In the genomic region with DNA sequence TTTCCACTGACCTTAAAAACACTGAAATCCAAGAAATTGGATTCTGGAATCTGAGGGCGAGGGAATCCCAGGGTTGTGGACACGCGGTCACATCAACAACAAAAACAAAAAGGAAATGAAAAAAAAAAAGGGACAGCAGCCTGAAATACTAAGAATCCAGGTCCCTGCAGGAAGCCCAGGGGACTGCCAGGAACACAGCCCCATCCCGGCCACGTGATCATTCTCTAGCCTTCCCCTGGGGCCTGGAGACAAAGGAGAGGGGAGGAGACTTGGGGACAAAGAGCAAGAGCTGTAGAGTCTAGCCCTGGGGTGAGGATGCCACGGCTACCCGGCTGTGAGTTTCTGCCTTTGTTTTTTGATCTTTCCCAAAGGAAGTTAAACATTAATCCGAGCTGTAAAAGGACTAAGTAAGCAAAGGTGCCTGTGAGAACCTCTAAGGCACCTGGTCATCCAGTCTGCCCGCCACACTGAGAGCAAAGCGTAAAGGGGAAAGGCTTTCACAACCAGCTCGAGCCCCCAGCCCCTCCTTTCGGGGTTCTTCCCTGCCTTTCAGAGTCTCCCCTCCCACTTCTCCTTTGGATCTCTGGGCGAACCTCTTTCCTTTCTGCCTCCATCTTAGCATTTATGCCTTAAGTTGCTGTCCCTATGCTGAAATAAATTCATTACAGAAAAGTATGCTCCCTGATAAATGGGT, we compare ENCODE assay signal across 8 cellular contexts. TPM values are rescaled to one million over a fixed set of nuclear protein-coding genes. Genes with fewer than 3 reads are reported as not detected.
DNase-seq lines count a peak whose midpoint lies in the region; ATAC-seq and FAIRE-seq lines count a peak whose summit lies in the region.

No MANE protein-coding gene starts in this region.

- no peak overlapping the region for H2BK15ac ChIP-seq in neuronal stem cell (ENCODE audit: low read length)

- H3K27ac ChIP-seq in BLaER1 treated with 17β-estradiol and CSF1 and Interleukin-3, amounts not matched to agents 10 nM and 100 nM, result no peak overlapping the region
- H3K27ac ChIP-seq in neuronal stem cell (replicated peaks; ENCODE audit: low read length), result peak overlapping the region; percentile 100

- no peak overlapping the region for H2AK5ac ChIP-seq in neuronal stem cell (ENCODE audit: low read depth, low read length)

- H2AFZ ChIP-seq in neuronal stem cell (ENCODE audit: low read length), result peak overlapping the region; percentile 76

- H3K79me1 ChIP-seq in neuronal stem cell (ENCODE audit: low read depth, low read length), result no peaks in the 10 kb centered on the region

- no peak overlapping the region for H4K8ac ChIP-seq in neuronal stem cell (ENCODE audit: low read depth, low read length)

- ATAC-seq in GM18907 (IDR thresholded peaks at IDR 0.05; ENCODE audit: unreplicated experiment), result no peak
- ATAC-seq in HG02852 (IDR thresholded peaks at IDR 0.05; ENCODE audit: unreplicated experiment), result no peak
- ATAC-seq in HG02571 (IDR thresholded peaks at IDR 0.05; ENCODE audit: unreplicated experiment), result no peak

- H3K36me3 ChIP-seq in BLaER1 treated with 17β-estradiol and CSF1 and Interleukin-3, amounts not matched to agents 10 nM and 100 nM, result no peaks in the 10 kb centered on the region
- peaks cover 0 to 20% of the 10 kb centered on the region in 2 donors for H3K36me3 ChIP-seq in neuronal stem cell (replicated peaks in 1 of 2; ENCODE audit: control insufficient read depth in 2 of 2, insufficient read depth in 2 of 2, low read length in 2 of 2)

- DNase-seq in NCI-H128 (lab: John Stamatoyannopoulos, UW; ENCODE audit: unreplicated experiment), result peak; percentile 96
- DNase-seq in head of caudate nucleus, result peak; percentile 79 to 96 (median 91)
- DNase-seq in neuronal stem cell (ENCODE audit: low spot score), result peak; percentile 92

- FAIRE-seq in TTC549 (lab: Jason Lieb, UNC), result peak; percentile 94

- peaks cover 7 to 23% (median 18%) of the 10 kb centered on the region in 11 experiments; a peak in 21 of 22 replicates for H3K27me3 ChIP-seq in BLaER1 treated with 17β-estradiol and CSF1 and Interleukin-3, amounts not matched to agents 10 nM and 100 nM
- no peaks in the 10 kb centered on the region for H3K27me3 ChIP-seq in neuronal stem cell (ENCODE audit: control insufficient read depth in 3 of 3, insufficient read depth in 3 of 3, low read depth in 1 of 3, low read length in 3 of 3)

- no peak overlapping the region for H2BK120ac ChIP-seq in neuronal stem cell (ENCODE audit: low read depth, low read length)

- H3K9ac ChIP-seq in BLaER1 treated with 17β-estradiol and CSF1 and Interleukin-3, amounts not matched to agents 10 nM and 100 nM, result 0 out of 22 replicates have a peak overlapping the region, but pooled peaks of 1 of the 11 experiments have one; percentile 30
- no peak overlapping the region for H3K9ac ChIP-seq in neuronal stem cell (ENCODE audit: low read depth, low read length, poor library complexity)

- peak overlapping the region; percentile 87 for H4K91ac ChIP-seq in neuronal stem cell (ENCODE audit: low read depth, low read length, poor library complexity)

- peak overlapping the region; percentile 42 for H2BK5ac ChIP-seq in neuronal stem cell (ENCODE audit: low read length)

- H3K14ac ChIP-seq in neuronal stem cell (ENCODE audit: low read length), result no peak overlapping the region

- H3K4me3 ChIP-seq in BLaER1 treated with 17β-estradiol and CSF1 and Interleukin-3, amounts not matched to agents 10 nM and 100 nM, result no peak overlapping the region
- H3K4me3 ChIP-seq in neuronal stem cell (ENCODE audit: low read length in 2 of 2), result peak overlapping the region; percentile 53 to 66

- no peak overlapping the region for H2BK12ac ChIP-seq in neuronal stem cell (ENCODE audit: low read length)

- H3K4me1 ChIP-seq in BLaER1 treated with 17β-estradiol and CSF1 and Interleukin-3, amounts not matched to agents 10 nM and 100 nM, result peaks cover 9 to 22% (median 13%) of the 10 kb centered on the region in 10 experiments
- H3K4me1 ChIP-seq in neuronal stem cell (ENCODE audit: control insufficient read depth in 2 of 2, insufficient read depth in 1 of 2, low read depth in 1 of 2, low read length in 2 of 2), result peaks cover 13 to 15% of the 10 kb centered on the region in 2 donors

- intact Hi-C loops in head of caudate nucleus (cut with DNase I), result no loop called here

- peak overlapping the region; percentile 25 to 63 (median 47) for H3K4me2 ChIP-seq in BLaER1 treated with 17β-estradiol and CSF1 and Interleukin-3, amounts not matched to agents 10 nM and 100 nM
- peak overlapping the region; percentile 68 for H3K4me2 ChIP-seq in neuronal stem cell (ENCODE audit: insufficient read depth, low read length, poor library complexity, severe bottlenecking)

- peak overlapping the region; percentile 77 for H3K23ac ChIP-seq in neuronal stem cell (ENCODE audit: low read depth, low read length, poor library complexity)

- 0 out of 22 replicates have a peak, but pooled peaks cover 0 to under 1% (median 0%) of the 10 kb centered on the region in 11 experiments for H3K9me3 ChIP-seq in BLaER1 treated with 17β-estradiol and CSF1 and Interleukin-3, amounts not matched to agents 10 nM and 100 nM (replicated peaks in 1 of 11)
- H3K9me3 ChIP-seq in neuronal stem cell (replicated peaks in 1 of 2; ENCODE audit: control insufficient read depth in 2 of 2, insufficient read depth in 1 of 2, low read depth in 1 of 2, low read length in 2 of 2), result peaks cover under 1 to 9% of the 10 kb centered on the region in 2 donors

- H3K18ac ChIP-seq in neuronal stem cell (ENCODE audit: low read length), result peak overlapping the region; percentile 92

- no CpG with 5 or more reads among the region's 13 CpGs for WGBS in neuronal stem cell (ENCODE audit: extremely low coverage in 2 of 2, insufficient read length in 2 of 2, insufficient replicate concordance in 1 of 2), 2 donors

- H4K20me1 ChIP-seq in BLaER1 treated with 17β-estradiol and CSF1 and Interleukin-3, amounts not matched to agents 10 nM and 100 nM, result no peaks in the 10 kb centered on the region

- no peak overlapping the region for H3K4ac ChIP-seq in neuronal stem cell (ENCODE audit: low read length)

RNA-seq across cellular contexts. Expression of gene EPCAM, which starts 24.1 kb away (rescaled TPM):
- polyA plus RNA-seq in neuronal stem cell (2013, experiment 1 of 2), result 1.4 TPM
- polyA plus RNA-seq in neuronal stem cell (2013, experiment 2 of 2), result 1.5 TPM

RNA-seq across cellular contexts. Expression of gene MSH2, which starts 57.9 kb away (rescaled TPM):
- polyA plus RNA-seq in neuronal stem cell (2013, experiment 1 of 2), result 49.9 TPM
- polyA plus RNA-seq in neuronal stem cell (2013, experiment 2 of 2), result 49.3 TPM

Comparison
In these comparisons a context has a peak if more than half of its experiments do, and no peak if none do; other contexts are left out.
1. H3K4me3 ChIP-seq: peak in neuronal stem cell (2 of 2); none in BLaER1 treated with 17β-estradiol and CSF1 and Interleukin-3, amounts not matched to agents 10 nM and 100 nM (0 of 10).
2. Peak in every context shown above with its lines, with median percentiles within 50 percentile points of each other: DNase-seq.